22 cellular contexts compared by ENCODE assay signal in the genomic region with DNA sequence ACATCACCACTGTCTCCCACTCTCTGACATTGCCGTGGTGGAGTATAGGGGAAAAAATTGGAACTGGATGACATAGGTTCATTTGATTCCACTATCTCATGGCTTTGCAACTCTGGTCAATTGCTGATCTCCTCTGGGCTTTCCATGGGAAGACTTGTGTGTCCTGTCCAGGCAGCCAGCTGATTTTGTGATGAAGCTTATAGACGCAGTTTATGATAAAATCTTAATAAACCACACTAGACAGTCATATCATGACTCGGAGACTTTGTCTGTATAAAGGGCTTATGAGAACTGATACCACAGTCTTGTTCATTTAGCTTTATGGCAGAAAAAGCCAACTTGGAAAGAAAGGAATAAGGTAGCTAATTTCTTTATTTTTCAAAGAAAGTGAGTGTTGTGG.
DNase-seq lines count a peak whose midpoint lies in the region; ATAC-seq, FAIRE-seq and TF ChIP-seq lines count a peak whose summit lies in the region.
"Had no signal": no experiment of that assay in that cellular context is flagged by ENCODE, and none has a peak within 500 bp of the region (broad histone marks: within the 10 kb centered on the region; RNA-seq: fewer than 3 reads in every experiment).

No MANE protein-coding gene starts in this region.

- H4K20me1 ChIP-seq in keratinocyte (ENCODE audit: control insufficient read depth, extremely low read depth, insufficient read depth, low read length) (no peaks in the 10 kb centered on the region), OCI-LY7 (ENCODE audit: insufficient read depth, low read length) (no peaks in the 10 kb centered on the region)

- H3K9me3 ChIP-seq in left ventricle myocardium inferior (replicated peaks) (no peaks in the 10 kb centered on the region), right atrium auricular region (no peaks in the 10 kb centered on the region), keratinocyte (ENCODE audit: control insufficient read depth, low read depth, low read length) (no peaks in the 10 kb centered on the region), OCI-LY7 (ENCODE audit: low read length) (no peaks in the 10 kb centered on the region)
- H3K9me3 ChIP-seq: BE2C, esophagus muscularis mucosa, lower lobe of right lung, psoas muscle, upper lobe of right lung had no signal

- H2AFZ ChIP-seq in keratinocyte (ENCODE audit: control insufficient read depth, low read length), result no peak overlapping the region
- no peak overlapping the region for H2AFZ ChIP-seq in OCI-LY7 (ENCODE audit: low read length)

- no TSS peak for BruUV-seq in OCI-LY7 (replicated peaks; lab: Mats Ljungman, UMichigan)

- H3K4me1 ChIP-seq in left ventricle myocardium inferior, result peaks cover 49% of the 10 kb centered on the region
- peaks cover 0 to 53% of the 10 kb centered on the region in 2 donors for H3K4me1 ChIP-seq in right atrium auricular region
- H3K4me1 ChIP-seq in keratinocyte (ENCODE audit: control insufficient read depth, extremely low read depth, insufficient read depth, low read length), result peaks cover 79% of the 10 kb centered on the region
- H3K4me1 ChIP-seq in OCI-LY7 (ENCODE audit: insufficient read depth, low read length, poor library complexity, severe bottlenecking), result no peaks in the 10 kb centered on the region
- H3K4me1 ChIP-seq: psoas muscle had no signal

- no peak for ATAC-seq in GM18498 (IDR thresholded peaks at IDR 0.05; ENCODE audit: unreplicated experiment)
- ATAC-seq: lower lobe of right lung, psoas muscle, upper lobe of right lung had no signal

- no peaks in the 10 kb centered on the region for H3K9me3 Mint-ChIP-seq in activated T-helper 2 cell treated with anti-CD3 and anti-CD28 coated beads, Interferon-gamma antibody, Interleukin-2, Interleukin-4, amounts not matched to agents 10 μg/mL and 5 μg/mL and 100 μg/mL, durations not matched to agents 14 hours and 24 hours and 36 hours

- FAIRE-seq in keratinocyte (lab: Jason Lieb, UNC), result peak; percentile 41
- FAIRE-seq: H1, kidney had no signal

- peak overlapping the region; percentile 2 for H3K27ac ChIP-seq in left ventricle myocardium inferior (replicated peaks)
- no peak overlapping the region for H3K27ac ChIP-seq in right atrium auricular region
- peak overlapping the region; percentile 96 for H3K27ac ChIP-seq in keratinocyte (ENCODE audit: control insufficient read depth, insufficient read depth, low read length)
- H3K27ac ChIP-seq in OCI-LY7 (ENCODE audit: low read depth, low read length, poor library complexity, severe bottlenecking), result no peak overlapping the region
- H3K27ac ChIP-seq: esophagus muscularis mucosa, lower lobe of right lung, psoas muscle, RWPE1, upper lobe of right lung had no signal

- CTCF ChIA-PET in OCI-LY7 (lab: Charles Lee; ENCODE audit: unreplicated experiment), result no interaction called here

- H3K27me3 ChIP-seq in left ventricle myocardium inferior (ENCODE audit: low read depth) (no peaks in the 10 kb centered on the region), right atrium auricular region (no peaks in the 10 kb centered on the region), keratinocyte (ENCODE audit: control insufficient read depth, extremely low read depth, insufficient read depth, low read length) (no peaks in the 10 kb centered on the region)
- H3K27me3 ChIP-seq: BE2C, esophagus muscularis mucosa, upper lobe of right lung had no signal

- H3K9me2 ChIP-seq in OCI-LY7 (ENCODE audit: insufficient read depth, low read length), result no peaks in the 10 kb centered on the region

- H3K27me3 Mint-ChIP-seq in activated T-helper 2 cell treated with anti-CD3 and anti-CD28 coated beads, Interferon-gamma antibody, Interleukin-2, Interleukin-4, amounts not matched to agents 10 μg/mL and 5 μg/mL and 100 μg/mL, durations not matched to agents 14 hours and 24 hours and 36 hours (ENCODE audit: low read depth), result peaks cover 37% of the 10 kb centered on the region

- H3K36me3 ChIP-seq in left ventricle myocardium inferior (no peaks in the 10 kb centered on the region), right atrium auricular region (no peaks in the 10 kb centered on the region), keratinocyte (ENCODE audit: control insufficient read depth in 2 of 2, extremely low read depth in 1 of 2, insufficient read depth in 2 of 2, low read length in 2 of 2) (no peaks in the 10 kb centered on the region), OCI-LY7 (ENCODE audit: insufficient read depth, low read length) (no peaks in the 10 kb centered on the region)
- H3K36me3 ChIP-seq: BE2C, esophagus muscularis mucosa, lower lobe of right lung, upper lobe of right lung had no signal

- H3K4me3 ChIP-seq in left ventricle myocardium inferior (no peak overlapping the region), right atrium auricular region (no peak overlapping the region), keratinocyte (ENCODE audit: control insufficient read depth in 2 of 3, extremely low read depth in 1 of 3, insufficient read depth in 2 of 3, low read depth in 1 of 3, low read length in 3 of 3) (no peak overlapping the region), OCI-LY7 (ENCODE audit: low read depth, low read length, poor library complexity, severe bottlenecking) (no peak overlapping the region)
- H3K4me3 ChIP-seq: esophagus muscularis mucosa, lower lobe of right lung, psoas muscle, upper lobe of right lung had no signal

- no peak overlapping the region for H3K4me3 Mint-ChIP-seq in activated T-helper 2 cell treated with anti-CD3 and anti-CD28 coated beads, Interferon-gamma antibody, Interleukin-2, Interleukin-4, amounts not matched to agents 10 μg/mL and 5 μg/mL and 100 μg/mL, durations not matched to agents 14 hours and 24 hours and 36 hours (ENCODE audit: low read depth)

- peak overlapping the region; percentile 66 for H3K9ac ChIP-seq in keratinocyte (ENCODE audit: control insufficient read depth, extremely low read depth, insufficient read depth, low read length)

- peak overlapping the region; percentile 54 for H3K27ac Mint-ChIP-seq in activated T-helper 2 cell treated with anti-CD3 and anti-CD28 coated beads, Interferon-gamma antibody, Interleukin-2, Interleukin-4, amounts not matched to agents 10 μg/mL and 5 μg/mL and 100 μg/mL, durations not matched to agents 14 hours and 24 hours and 36 hours

- intact Hi-C loops in left ventricle myocardium inferior (cut with micrococcal nuclease), result no loop called here
- intact Hi-C loops in activated T-helper 2 cell treated with anti-CD3 and anti-CD28 coated beads, Interferon-gamma antibody, Interleukin-2, Interleukin-4, amounts not matched to agents 10 μg/mL and 5 μg/mL and 100 μg/mL, durations not matched to agents 14 hours and 24 hours and 36 hours (cut with micrococcal nuclease), result loop anchor here (5.0 kb wide), 1 partner anchor 50 kb away; no protein-coding TSS in a partner anchor
- intact Hi-C loops in OCI-LY7 (cut with micrococcal nuclease; ENCODE audit: unreplicated experiment), result no loop called here

- no peaks in the 10 kb centered on the region for H3K9me1 ChIP-seq in keratinocyte (ENCODE audit: control insufficient read depth, extremely low read depth, insufficient read depth, low read length)

- no peaks in the 10 kb centered on the region for H3K79me2 ChIP-seq in keratinocyte (ENCODE audit: control insufficient read depth, insufficient read depth, low read length)
- H3K79me2 ChIP-seq in OCI-LY7 (ENCODE audit: insufficient read depth, low read depth, low read length), result no peaks in the 10 kb centered on the region

- DNase-seq in left ventricle myocardium inferior, result no peak
- no peak for DNase-seq in right atrium auricular region (ENCODE audit: low spot score)
- DNase-seq in activated T-helper 2 cell treated with anti-CD3 and anti-CD28 coated beads, Interferon-gamma antibody, Interleukin-2, Interleukin-4, amounts not matched to agents 10 μg/mL and 5 μg/mL and 100 μg/mL, durations not matched to agents 14 hours and 24 hours and 36 hours (ENCODE audit: low spot score), result no peak
- DNase-seq in keratinocyte (ENCODE audit: low read depth, low spot score), result no peak
- no peak for DNase-seq in OCI-LY7 (ENCODE audit: low spot score)
- no peak for DNase-seq in activated naive CD4-positive, alpha-beta T cell treated with anti-CD3 and anti-CD28 coated beads, Interleukin-2, amount 50 U/mL, for 16 hours
- no peak for DNase-seq in NCI-H2227 treated with DMSO at 0.1 percent for 48 hours (lab: John Stamatoyannopoulos, UW)
- DNase-seq: activated CD4-positive, alpha-beta T cell treated with anti-CD3 and anti-CD28 coated beads for 48 hours; BE2C; DMS53; Kasumi-1; kidney; lower lobe of right lung; NCI-H1048; NCI-H1694 treated with DMSO at 0.1 percent for 48 hours; NCI-H526 treated with DMSO at 0.1 percent for 48 hours; psoas muscle; upper lobe of right lung had no signal

- POLR2A ChIA-PET in OCI-LY7 (lab: Charles Lee), result interaction anchor here (0.6 kb wide), 1 partner anchor 1041 kb away, joined by 3 read pairs; no protein-coding TSS in a partner anchor

- no peaks in the 10 kb centered on the region for H3K36me3 Mint-ChIP-seq in activated T-helper 2 cell treated with anti-CD3 and anti-CD28 coated beads, Interferon-gamma antibody, Interleukin-2, Interleukin-4, amounts not matched to agents 10 μg/mL and 5 μg/mL and 100 μg/mL, durations not matched to agents 14 hours and 24 hours and 36 hours (ENCODE audit: low read depth)

- H3K4me1 Mint-ChIP-seq in activated T-helper 2 cell treated with anti-CD3 and anti-CD28 coated beads, Interferon-gamma antibody, Interleukin-2, Interleukin-4, amounts not matched to agents 10 μg/mL and 5 μg/mL and 100 μg/mL, durations not matched to agents 14 hours and 24 hours and 36 hours (ENCODE audit: low read depth), result peaks cover 19% of the 10 kb centered on the region

- TF ChIP-seq CTCF in left ventricle myocardium inferior (IDR thresholded peaks at IDR 0.05; ENCODE audit: borderline replicate concordance), result no peak
- TF ChIP-seq CTCF in right atrium auricular region (IDR thresholded peaks at IDR 0.05), result no peak
- TF ChIP-seq CTCF in keratinocyte (optimal IDR thresholded peaks at IDR 0.05 in 1 of 3, IDR thresholded peaks at IDR 0.05 in 1 of 3, conservative IDR thresholded peaks at IDR 0.05 in 1 of 3; ENCODE audit: extremely low read depth in 1 of 3, insufficient read depth in 2 of 3, low read length in 3 of 3), result no peak
- TF ChIP-seq CTCF in OCI-LY7 (conservative IDR thresholded peaks at IDR 0.05; ENCODE audit: low read length), result no peak

- dilution Hi-C loops in keratinocyte (cut with MboI; ENCODE audit: extremely low pct_ligation_motif_present, low sequenced_read_pairs), result no loop called here

- H3K4me2 ChIP-seq in keratinocyte (ENCODE audit: control insufficient read depth, extremely low read depth, insufficient read depth, low read depth, low read length) (peak overlapping the region; percentile 29), OCI-LY7 (ENCODE audit: low read length) (no peak overlapping the region)

Comparison
In these comparisons a context has a peak if more than half of its experiments do, and no peak if none do; other contexts are left out.
1. H3K27ac ChIP-seq: peak in left ventricle myocardium inferior (single experiment) and keratinocyte (single experiment); none in right atrium auricular region (0 of 2) and OCI-LY7 (single experiment).